28 cellular contexts compared by ENCODE assay signal in genomic region chr9:35448511-35448910, GRCh38. TPM values are rescaled to one million over a fixed set of nuclear protein-coding genes. Genes with fewer than 3 reads are reported as not detected.
DNase-seq lines count a peak whose midpoint lies in the region; ATAC-seq, FAIRE-seq and TF ChIP-seq lines count a peak whose summit lies in the region.
"Had no signal": no experiment of that assay in that cellular context is flagged by ENCODE, and none has a peak within 500 bp of the region (broad histone marks: within the 10 kb centered on the region; RNA-seq: fewer than 3 reads in every experiment).

No MANE protein-coding gene starts in this region.

- no peak overlapping the region for H2BK5ac ChIP-seq in mesenchymal stem cell (ENCODE audit: low read depth, low read length, poor library complexity, severe bottlenecking)

- no peak overlapping the region for H2AFZ ChIP-seq in HepG2 (ENCODE audit: low read length)
- no peak overlapping the region for H2AFZ ChIP-seq in mesenchymal stem cell (ENCODE audit: low read depth, low read length)
- H2AFZ ChIP-seq: GM23248 had no signal

- no peaks in the 10 kb centered on the region for H3K79me1 ChIP-seq in mesenchymal stem cell (replicated peaks; ENCODE audit: low read length, poor library complexity, severe bottlenecking)

- H4K91ac ChIP-seq in mesenchymal stem cell (ENCODE audit: low read length), result no peak overlapping the region

- no peak for FAIRE-seq in HepG2 (lab: Jason Lieb, UNC)
- FAIRE-seq in frontal cortex (lab: Jason Lieb, UNC), result no peak
- FAIRE-seq: GM18507 had no signal

- no peak for TF ChIP-seq RAD21 in HepG2 (CRISPR knock-in tag; IDR thresholded peaks at IDR 0.05)

- peaks cover 16% of the 10 kb centered on the region for H3K4me1 ChIP-seq in HepG2 (ENCODE audit: insufficient read depth, low read length)
- H3K4me1 ChIP-seq in right lobe of liver, result no peaks in the 10 kb centered on the region
- no peaks in the 10 kb centered on the region for H3K4me1 ChIP-seq in mesenchymal stem cell (ENCODE audit: control insufficient read depth, insufficient read depth, low read depth, low read length)
- H3K4me1 ChIP-seq in right atrium auricular region, result no peaks in the 10 kb centered on the region
- H3K4me1 ChIP-seq: BE2C had no signal

- no peak for TF ChIP-seq CTCF in HepG2 (CRISPR knock-in tag; IDR thresholded peaks at IDR 0.05)
- no peak for TF ChIP-seq CTCF in right lobe of liver (IDR thresholded peaks at IDR 0.05)
- TF ChIP-seq CTCF in fibroblast of pulmonary artery (IDR thresholded peaks at IDR 0.05; ENCODE audit: low read length, missing control alignments), result no peak
- TF ChIP-seq CTCF in GM13977 (IDR thresholded peaks at IDR 0.05; ENCODE audit: extremely low read depth, insufficient read depth, missing control alignments), result no peak
- no peak for TF ChIP-seq CTCF in right atrium auricular region (IDR thresholded peaks at IDR 0.05)

- H3K9me3 ChIP-seq in HepG2 (ENCODE audit: low read length) (no peaks in the 10 kb centered on the region), right lobe of liver (no peaks in the 10 kb centered on the region), mesenchymal stem cell (ENCODE audit: control insufficient read depth, low read length) (no peaks in the 10 kb centered on the region), right atrium auricular region (no peaks in the 10 kb centered on the region)
- H3K9me3 ChIP-seq: BE2C had no signal

- H3K9ac ChIP-seq in HepG2 (ENCODE audit: insufficient read depth, low read depth, low read length) (no peak overlapping the region), mesenchymal stem cell (ENCODE audit: low read length) (no peak overlapping the region)
- H3K9ac ChIP-seq: GM23248 had no signal

- no peak overlapping the region for H4K8ac ChIP-seq in mesenchymal stem cell (ENCODE audit: low read length)

- WGBS in HepG2 (ENCODE audit: low lambda C conversion rate), result 0% methylated on average over 1 of the region's 1 CpG
- WGBS in right lobe of liver (ENCODE audit: insufficient coverage, low coverage, low lambda C conversion rate, missing lambda C conversion rate), result 50% methylated on average over 1 of the region's 1 CpG
- 78% methylated on average over 1 of the region's 1 CpG for WGBS in mesenchymal stem cell

- no peaks in the 10 kb centered on the region for H3K79me2 ChIP-seq in HepG2 (ENCODE audit: insufficient read depth, low read length)

- BruUV-seq in HepG2 (replicated peaks; lab: Mats Ljungman, UMichigan), result no TSS peak

- peak; percentile 24 for DNase-seq in HepG2 (ENCODE audit: low spot score)
- no peak for DNase-seq in right lobe of liver
- peak; percentile 25 for DNase-seq in fibroblast of pulmonary artery (ENCODE audit: low read depth)
- peak; percentile 6 for DNase-seq in mesenchymal stem cell
- DNase-seq in GM13977 (ENCODE audit: low spot score), result no peak
- DNase-seq in right atrium auricular region (ENCODE audit: low spot score), result no peak
- no peak for DNase-seq in frontal cortex (ENCODE audit: low spot score in 2 of 2)
- DNase-seq: ACHN; BE2C; Calu3; CD8-positive, alpha-beta memory T cell; DMS153; DND-41; GM23248; H7; NCI-H1092; NCI-H1417 treated with DMSO at 0.1 percent for 48 hours; NCI-H1694 treated with DMSO at 0.1 percent for 48 hours; NCI-H2081; NCI-H2227 treated with DMSO at 0.1 percent for 48 hours; NCI-H526 treated with DMSO at 0.1 percent for 48 hours; SHP77 treated with DMSO at 0.1 percent for 48 hours had no signal

- POLR2A ChIA-PET in HepG2 (lab: Yijun Ruan, JAX), result no interaction called here

- H3K27me3 ChIP-seq in HepG2 (ENCODE audit: control insufficient read depth in 1 of 2, insufficient read depth in 2 of 2, low read length in 2 of 2), result no peaks in the 10 kb centered on the region; a peak in 1 of 5 replicates
- H3K27me3 ChIP-seq in right lobe of liver, result no peaks in the 10 kb centered on the region
- peaks cover 25 to 32% of the 10 kb centered on the region in 2 experiments for H3K27me3 ChIP-seq in mesenchymal stem cell (ENCODE audit: control insufficient read depth in 1 of 2, insufficient read depth in 1 of 2, low read length in 2 of 2)
- no peaks in the 10 kb centered on the region for H3K27me3 ChIP-seq in right atrium auricular region

- H3K23ac ChIP-seq in mesenchymal stem cell (ENCODE audit: low read length in 2 of 2), result no peak overlapping the region

- H3K4me3 ChIP-seq in HepG2 (replicated peaks in 1 of 3; ENCODE audit: insufficient read depth in 1 of 3, low read depth in 2 of 3, low read length in 3 of 3), result no peak overlapping the region
- H3K4me3 ChIP-seq in right lobe of liver, result no peak overlapping the region
- no peak overlapping the region for H3K4me3 ChIP-seq in fibroblast of pulmonary artery (replicated peaks; ENCODE audit: low read depth, low read length)
- no peak overlapping the region for H3K4me3 ChIP-seq in mesenchymal stem cell (ENCODE audit: insufficient read depth in 1 of 2, low read depth in 1 of 2, low read length in 2 of 2)
- no peak overlapping the region for H3K4me3 ChIP-seq in right atrium auricular region
- H3K4me3 ChIP-seq: GM23248 had no signal

- ATAC-seq in HepG2 (peak; percentile 32; the same call in 1 of the 3 replicates), right lobe of liver (no peak), GM19452 (IDR thresholded peaks at IDR 0.05; ENCODE audit: unreplicated experiment) (no peak)
- ATAC-seq: Panc1 had no signal

- no peak overlapping the region for H2BK15ac ChIP-seq in mesenchymal stem cell (ENCODE audit: low read depth, poor library complexity, severe bottlenecking)

- no peak overlapping the region for H3K14ac ChIP-seq in mesenchymal stem cell (ENCODE audit: low read length in 2 of 2)

- H3K36me3 ChIP-seq in HepG2 (replicated peaks in 1 of 2; ENCODE audit: control insufficient read depth in 1 of 2, insufficient read depth in 2 of 2, low read length in 2 of 2) (no peaks in the 10 kb centered on the region), right lobe of liver (no peaks in the 10 kb centered on the region), mesenchymal stem cell (ENCODE audit: control insufficient read depth in 1 of 2, insufficient read depth in 2 of 2, low read depth in 1 of 2, low read length in 2 of 2) (no peaks in the 10 kb centered on the region), right atrium auricular region (no peaks in the 10 kb centered on the region)
- H3K36me3 ChIP-seq: BE2C had no signal

- H3K4ac ChIP-seq in mesenchymal stem cell (ENCODE audit: low read depth in 1 of 2, low read length in 2 of 2), result no peak overlapping the region

- no peak for TF ChIP-seq EP300 in HepG2 (IDR thresholded peaks at IDR 0.05; ENCODE audit: low read depth in 2 of 2, low read length in 2 of 2)
- no peak for TF ChIP-seq EP300 in HepG2 (CRISPR knock-in tag; IDR thresholded peaks at IDR 0.05; ENCODE audit: borderline replicate concordance)

- no peaks in the 10 kb centered on the region for H4K20me1 ChIP-seq in HepG2 (ENCODE audit: insufficient read depth, low read length)

- H2BK120ac ChIP-seq in mesenchymal stem cell (ENCODE audit: low read depth, low read length), result no peak overlapping the region

- in situ Hi-C loops in HepG2 (cut with HindIII; ENCODE audit: extremely low pct_ligation_motif_present, low pct_unique_long_range_greater_than_20kb), result no loop called here
- in situ Hi-C loops in GM13977 (cut with MboI; ENCODE audit: low pct_unique_long_range_greater_than_20kb, low sequenced_read_pairs, unreplicated experiment), result no loop called here

- TF ChIP-seq POLR2A in HepG2 (IDR thresholded peaks at IDR 0.05; ENCODE audit: insufficient read depth in 1 of 2, low read depth in 2 of 2, low read length in 2 of 2) (no peak), right lobe of liver (IDR thresholded peaks at IDR 0.05) (no peak)

- H3K4me2 ChIP-seq in HepG2 (ENCODE audit: low read depth, low read length), result no peak overlapping the region
- H3K4me2 ChIP-seq in mesenchymal stem cell (ENCODE audit: low read length, poor library complexity, severe bottlenecking), result no peak overlapping the region

- H3K18ac ChIP-seq in mesenchymal stem cell (ENCODE audit: low read depth in 1 of 2, low read length in 2 of 2), result no peak overlapping the region

- intact Hi-C loops in HepG2 (cut with micrococcal nuclease; ENCODE audit: unreplicated experiment) (no loop called here), right lobe of liver (cut with DNase I) (no loop called here)

- H2AK5ac ChIP-seq in mesenchymal stem cell (ENCODE audit: low read length, severe bottlenecking), result no peak overlapping the region

- CTCF ChIA-PET in HepG2 (lab: Yijun Ruan, JAX; ENCODE audit: low intra/inter-chr PET ratio, low total read pairs), result no interaction called here

- H3K27ac ChIP-seq in HepG2 (ENCODE audit: extremely low read length, insufficient read depth, low read length) (no peak overlapping the region), right lobe of liver (no peak overlapping the region), mesenchymal stem cell (ENCODE audit: low read length, poor library complexity, severe bottlenecking) (no peak overlapping the region), right atrium auricular region (no peak overlapping the region)
- H3K27ac ChIP-seq: 22Rv1, GM23248, HL-60, RWPE1 had no signal

- no peak overlapping the region for H2BK12ac ChIP-seq in mesenchymal stem cell (ENCODE audit: low read length in 2 of 2)

RNA-seq across cellular contexts. Expression of gene RUSC2, which starts 41.4 kb away (rescaled TPM):
- total RNA-seq in HepG2 (2016; rRNA removed; fragmentation: Illumina TruSeq; extraction: Trizol) (2.3 and 3.3 TPM in 2 replicates), right lobe of liver (10 to 100 TPM in 2 of 6 experiments, 1 to 10 TPM in 4; 6.0 to 12.9 (median 9.1) TPM), right atrium auricular region (10 to 100 TPM; 33.0 to 49.1 TPM), frontal cortex (50.5 TPM)
- 1.1 and 1.7 TPM in 2 replicates for total RNA-seq in HepG2 (2016; cell fraction: cytosol; rRNA removed; fragmentation: Illumina TruSeq; extraction: Trizol; ENCODE audit: low read depth)
- total RNA-seq in HepG2 (2016; cell fraction: insoluble cytoplasmic fraction; rRNA removed; fragmentation: Illumina TruSeq; extraction: Trizol), result 1.9 and 3.8 TPM in 2 replicates
- 3.6 and 4.7 TPM in 2 replicates for total RNA-seq in HepG2 (2016; cell fraction: membrane; rRNA removed; fragmentation: Illumina TruSeq; extraction: Trizol)
- total RNA-seq in HepG2 (2016; cell fraction: nucleus; rRNA removed; fragmentation: Illumina TruSeq; extraction: Trizol), result 3.3 and 4.1 TPM in 2 replicates
- 2.8 and 3.7 TPM in 2 replicates for polyA plus RNA-seq in HepG2 (2011; rRNA removed)
- polyA plus RNA-seq in HepG2 (2011; cell fraction: cytosol; rRNA removed), result 1.7 and 2.1 TPM in 2 replicates
- polyA plus RNA-seq in HepG2 (2011; cell fraction: nucleus; rRNA removed), result 11.7 and 15.3 TPM in 2 replicates
- polyA plus RNA-seq in HepG2 (2012), result 1.9 and 2.4 TPM in 2 replicates
- 0.12 and 0.19 TPM in 2 replicates for polyA plus RNA-seq in HepG2 (2016; cell fraction: cytosol; fragmentation: Illumina TruSeq; extraction: Trizol; ENCODE audit: low read depth)
- 1.8 and 2.2 TPM in 2 replicates for polyA plus RNA-seq in HepG2 (2016; cell fraction: insoluble cytoplasmic fraction; fragmentation: Illumina TruSeq; extraction: Trizol; ENCODE audit: low read depth)
- 0.34 and 0.43 TPM in 2 replicates for polyA plus RNA-seq in HepG2 (2016; cell fraction: membrane; fragmentation: Illumina TruSeq; extraction: Trizol; ENCODE audit: low read depth)
- 7.4 and 7.8 TPM in 2 replicates for polyA plus RNA-seq in HepG2 (2016; cell fraction: nucleus; fragmentation: Illumina TruSeq; extraction: Trizol; ENCODE audit: insufficient read depth, low read depth)
- 25.2 and 27.1 TPM in 2 replicates for polyA minus RNA-seq in HepG2 (2011; rRNA and poly(A)+ RNA removed; ENCODE audit: low replicate concordance)
- 4.6 and 4.7 TPM in 2 replicates for polyA minus RNA-seq in HepG2 (2011; cell fraction: cytosol; rRNA and poly(A)+ RNA removed)
- polyA minus RNA-seq in HepG2 (2011; cell fraction: nucleus; rRNA and poly(A)+ RNA removed), result 5.7 and 6.6 TPM in 2 replicates
- 13.1 TPM for polyA plus RNA-seq in mesenchymal stem cell (2013, experiment 1 of 2)
- polyA plus RNA-seq in mesenchymal stem cell (2013, experiment 2 of 2), result 12.6 TPM
- polyA plus RNA-seq: CD8-positive, alpha-beta memory T cell had no signal

Comparison
In these comparisons a context has a peak if more than half of its experiments do, and no peak if none do; other contexts are left out.
1. DNase-seq: peak in HepG2 (single experiment), fibroblast of pulmonary artery (single experiment) and mesenchymal stem cell (single experiment); none in right lobe of liver (0 of 3), GM13977 (single experiment), right atrium auricular region (single experiment) and frontal cortex (0 of 2).